1 cellular context compared by ENCODE assay signal in genomic region chr11:68340784-68341556, GRCh38.
TF ChIP-seq lines count a peak whose summit lies in the region.

No MANE protein-coding gene starts in this region.

TF ChIP-seq in HepG2, 621 proteins besides CTCF, POLR2A, EP300 and RAD21 (continues in another document):
- TF ChIP-seq TP53 (CRISPR knock-in tag; conservative IDR thresholded peaks at IDR 0.05): no peak
- TF ChIP-seq MIXL1 (CRISPR knock-in tag; IDR thresholded peaks at IDR 0.05): no peak
- no peak for TF ChIP-seq ATF2 (CRISPR knock-in tag; IDR thresholded peaks at IDR 0.05)
- no peak for TF ChIP-seq MAZ (IDR thresholded peaks at IDR 0.05; ENCODE audit: borderline replicate concordance, low read depth, low read length)
- TF ChIP-seq MAZ (CRISPR knock-in tag; IDR thresholded peaks at IDR 0.05; ENCODE audit: low read depth): no peak
- TF ChIP-seq, protein P1, sequence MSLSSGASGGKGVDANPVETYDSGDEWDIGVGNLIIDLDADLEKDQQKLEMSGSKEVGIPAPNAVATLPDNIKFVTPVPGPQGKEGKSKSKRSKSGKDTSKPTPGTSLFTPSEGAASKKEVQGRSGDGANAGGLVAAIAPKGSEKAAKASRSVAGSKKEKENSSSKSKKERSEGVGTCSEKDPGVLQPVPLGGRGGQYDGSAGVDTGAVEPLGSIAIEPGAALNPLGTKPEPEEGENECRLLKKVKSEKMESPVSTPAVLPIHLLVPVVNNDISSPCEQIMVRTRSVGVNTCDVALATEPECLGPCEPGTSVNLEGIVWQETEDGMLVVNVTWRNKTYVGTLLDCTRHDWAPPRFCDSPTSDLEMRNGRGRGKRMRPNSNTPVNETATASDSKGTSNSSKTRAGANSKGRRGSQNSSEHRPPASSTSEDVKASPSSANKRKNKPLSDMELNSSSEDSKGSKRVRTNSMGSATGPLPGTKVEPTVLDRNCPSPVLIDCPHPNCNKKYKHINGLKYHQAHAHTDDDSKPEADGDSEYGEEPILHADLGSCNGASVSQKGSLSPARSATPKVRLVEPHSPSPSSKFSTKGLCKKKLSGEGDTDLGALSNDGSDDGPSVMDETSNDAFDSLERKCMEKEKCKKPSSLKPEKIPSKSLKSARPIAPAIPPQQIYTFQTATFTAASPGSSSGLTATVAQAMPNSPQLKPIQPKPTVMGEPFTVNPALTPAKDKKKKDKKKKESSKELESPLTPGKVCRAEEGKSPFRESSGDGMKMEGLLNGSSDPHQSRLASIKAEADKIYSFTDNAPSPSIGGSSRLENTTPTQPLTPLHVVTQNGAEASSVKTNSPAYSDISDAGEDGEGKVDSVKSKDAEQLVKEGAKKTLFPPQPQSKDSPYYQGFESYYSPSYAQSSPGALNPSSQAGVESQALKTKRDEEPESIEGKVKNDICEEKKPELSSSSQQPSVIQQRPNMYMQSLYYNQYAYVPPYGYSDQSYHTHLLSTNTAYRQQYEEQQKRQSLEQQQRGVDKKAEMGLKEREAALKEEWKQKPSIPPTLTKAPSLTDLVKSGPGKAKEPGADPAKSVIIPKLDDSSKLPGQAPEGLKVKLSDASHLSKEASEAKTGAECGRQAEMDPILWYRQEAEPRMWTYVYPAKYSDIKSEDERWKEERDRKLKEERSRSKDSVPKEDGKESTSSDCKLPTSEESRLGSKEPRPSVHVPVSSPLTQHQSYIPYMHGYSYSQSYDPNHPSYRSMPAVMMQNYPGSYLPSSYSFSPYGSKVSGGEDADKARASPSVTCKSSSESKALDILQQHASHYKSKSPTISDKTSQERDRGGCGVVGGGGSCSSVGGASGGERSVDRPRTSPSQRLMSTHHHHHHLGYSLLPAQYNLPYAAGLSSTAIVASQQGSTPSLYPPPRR (CRISPR knock-in tag; IDR thresholded peaks at IDR 0.05; ENCODE audit: borderline replicate concordance): no peak
- TF ChIP-seq PATZ1 (CRISPR knock-in tag; IDR thresholded peaks at IDR 0.05): peak; percentile 69; the same call in 1 of the 2 replicates
- no peak for TF ChIP-seq ZNF567 (CRISPR knock-in tag; IDR thresholded peaks at IDR 0.05; ENCODE audit: borderline replicate concordance)
- no peak for TF ChIP-seq TMF1 (CRISPR knock-in tag; IDR thresholded peaks at IDR 0.05; ENCODE audit: low read depth)
- TF ChIP-seq ZNF331 (CRISPR knock-in tag; IDR thresholded peaks at IDR 0.05): no peak
- no peak for TF ChIP-seq HOXA9 (CRISPR knock-in tag; IDR thresholded peaks at IDR 0.05; ENCODE audit: borderline replicate concordance)
- no peak for TF ChIP-seq REPIN1 (CRISPR knock-in tag; IDR thresholded peaks at IDR 0.05; ENCODE audit: borderline replicate concordance, low read depth)
- TF ChIP-seq ZNF12 (CRISPR knock-in tag; IDR thresholded peaks at IDR 0.05): no peak
- peak; percentile 49; the same call in 1 of the 2 replicates for TF ChIP-seq MTA1 (CRISPR knock-in tag; IDR thresholded peaks at IDR 0.05; ENCODE audit: borderline replicate concordance)
- no peak for TF ChIP-seq ZHX2 (IDR thresholded peaks at IDR 0.05; ENCODE audit: low read depth)
- no peak for TF ChIP-seq ZHX2 (CRISPR knock-in tag; IDR thresholded peaks at IDR 0.05; ENCODE audit: borderline replicate concordance)
- TF ChIP-seq NR2F2 (IDR thresholded peaks at IDR 0.05; ENCODE audit: borderline replicate concordance, low read depth): no peak
- peak; percentile 41 to 68; a peak in 2 of 4 replicates for TF ChIP-seq NR2F1 (CRISPR knock-in tag; IDR thresholded peaks at IDR 0.05)
- TF ChIP-seq, protein P2, sequence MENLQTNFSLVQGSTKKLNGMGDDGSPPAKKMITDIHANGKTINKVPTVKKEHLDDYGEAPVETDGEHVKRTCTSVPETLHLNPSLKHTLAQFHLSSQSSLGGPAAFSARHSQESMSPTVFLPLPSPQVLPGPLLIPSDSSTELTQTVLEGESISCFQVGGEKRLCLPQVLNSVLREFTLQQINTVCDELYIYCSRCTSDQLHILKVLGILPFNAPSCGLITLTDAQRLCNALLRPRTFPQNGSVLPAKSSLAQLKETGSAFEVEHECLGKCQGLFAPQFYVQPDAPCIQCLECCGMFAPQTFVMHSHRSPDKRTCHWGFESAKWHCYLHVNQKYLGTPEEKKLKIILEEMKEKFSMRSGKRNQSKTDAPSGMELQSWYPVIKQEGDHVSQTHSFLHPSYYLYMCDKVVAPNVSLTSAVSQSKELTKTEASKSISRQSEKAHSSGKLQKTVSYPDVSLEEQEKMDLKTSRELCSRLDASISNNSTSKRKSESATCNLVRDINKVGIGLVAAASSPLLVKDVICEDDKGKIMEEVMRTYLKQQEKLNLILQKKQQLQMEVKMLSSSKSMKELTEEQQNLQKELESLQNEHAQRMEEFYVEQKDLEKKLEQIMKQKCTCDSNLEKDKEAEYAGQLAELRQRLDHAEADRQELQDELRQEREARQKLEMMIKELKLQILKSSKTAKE (CRISPR knock-in tag; IDR thresholded peaks at IDR 0.05; ENCODE audit: borderline replicate concordance): peak; percentile 24; the same call in 1 of the 2 replicates
- TF ChIP-seq ZZZ3 (CRISPR knock-in tag; IDR thresholded peaks at IDR 0.05; ENCODE audit: borderline replicate concordance): no peak
- TF ChIP-seq PPARG (CRISPR knock-in tag; conservative IDR thresholded peaks at IDR 0.05): no peak
- no peak for TF ChIP-seq ARNT (IDR thresholded peaks at IDR 0.05)
- no peak for TF ChIP-seq SP1 (IDR thresholded peaks at IDR 0.05)
- no peak for TF ChIP-seq SP1 (CRISPR knock-in tag; IDR thresholded peaks at IDR 0.05)
- TF ChIP-seq CREBL2 (CRISPR knock-in tag; IDR thresholded peaks at IDR 0.05; ENCODE audit: borderline replicate concordance): no peak
- TF ChIP-seq NR2F6 (IDR thresholded peaks at IDR 0.05): peak; percentile 83
- TF ChIP-seq NR2F6 (CRISPR knock-in tag; IDR thresholded peaks at IDR 0.05): peak; percentile 88
- no peak for TF ChIP-seq CCDC6 (CRISPR knock-in tag; IDR thresholded peaks at IDR 0.05)
- no peak for TF ChIP-seq SATB2 (CRISPR knock-in tag; IDR thresholded peaks at IDR 0.05)
- TF ChIP-seq DPF2 (CRISPR knock-in tag; IDR thresholded peaks at IDR 0.05; ENCODE audit: borderline replicate concordance, low read depth): no peak
- no peak for TF ChIP-seq MTF2 (CRISPR knock-in tag; IDR thresholded peaks at IDR 0.05; ENCODE audit: borderline replicate concordance)
- no peak for TF ChIP-seq ZSCAN20 (CRISPR knock-in tag; IDR thresholded peaks at IDR 0.05; ENCODE audit: borderline replicate concordance)
- peak; percentile 36; the same call in 1 of the 2 replicates for TF ChIP-seq ESRRA (CRISPR knock-in tag; IDR thresholded peaks at IDR 0.05; ENCODE audit: low read depth)
- no peak for TF ChIP-seq ZNF660 (CRISPR knock-in tag; IDR thresholded peaks at IDR 0.05; ENCODE audit: borderline replicate concordance, low read depth)
- no peak for TF ChIP-seq POGZ (CRISPR knock-in tag; IDR thresholded peaks at IDR 0.05)
- TF ChIP-seq, protein P3, sequence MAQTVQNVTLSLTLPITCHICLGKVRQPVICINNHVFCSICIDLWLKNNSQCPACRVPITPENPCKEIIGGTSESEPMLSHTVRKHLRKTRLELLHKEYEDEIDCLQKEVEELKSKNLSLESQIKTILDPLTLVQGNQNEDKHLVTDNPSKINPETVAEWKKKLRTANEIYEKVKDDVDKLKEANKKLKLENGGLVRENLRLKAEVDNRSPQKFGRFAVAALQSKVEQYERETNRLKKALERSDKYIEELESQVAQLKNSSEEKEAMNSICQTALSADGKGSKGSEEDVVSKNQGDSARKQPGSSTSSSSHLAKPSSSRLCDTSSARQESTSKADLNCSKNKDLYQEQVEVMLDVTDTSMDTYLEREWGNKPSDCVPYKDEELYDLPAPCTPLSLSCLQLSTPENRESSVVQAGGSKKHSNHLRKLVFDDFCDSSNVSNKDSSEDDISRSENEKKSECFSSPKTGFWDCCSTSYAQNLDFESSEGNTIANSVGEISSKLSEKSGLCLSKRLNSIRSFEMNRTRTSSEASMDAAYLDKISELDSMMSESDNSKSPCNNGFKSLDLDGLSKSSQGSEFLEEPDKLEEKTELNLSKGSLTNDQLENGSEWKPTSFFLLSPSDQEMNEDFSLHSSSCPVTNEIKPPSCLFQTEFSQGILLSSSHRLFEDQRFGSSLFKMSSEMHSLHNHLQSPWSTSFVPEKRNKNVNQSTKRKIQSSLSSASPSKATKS (CRISPR knock-in tag; IDR thresholded peaks at IDR 0.05): no peak
- TF ChIP-seq ASH2L (IDR thresholded peaks at IDR 0.05; ENCODE audit: insufficient read length, low read depth, low read length): no peak
- no peak for TF ChIP-seq NPAS2 (CRISPR knock-in tag; IDR thresholded peaks at IDR 0.05; ENCODE audit: borderline replicate concordance)
- TF ChIP-seq ZBTB7B (CRISPR knock-in tag; IDR thresholded peaks at IDR 0.05): peak; percentile 66; the same call in 1 of the 2 replicates
- TF ChIP-seq ZSCAN21 (CRISPR knock-in tag; IDR thresholded peaks at IDR 0.05; ENCODE audit: borderline replicate concordance): no peak
- TF ChIP-seq ZSCAN22 (CRISPR knock-in tag; IDR thresholded peaks at IDR 0.05): no peak
